13 cellular contexts compared by ENCODE assay signal in genomic region chr11:128533473-128533872, GRCh38. TPM values are rescaled to one million over a fixed set of nuclear protein-coding genes. Genes with fewer than 3 reads are reported as not detected.
DNase-seq lines count a peak whose midpoint lies in the region; ATAC-seq and TF ChIP-seq lines count a peak whose summit lies in the region.
"Had no signal": no experiment of that assay in that cellular context is flagged by ENCODE, and none has a peak within 500 bp of the region (broad histone marks: within the 10 kb centered on the region; RNA-seq: fewer than 3 reads in every experiment).

No MANE protein-coding gene starts in this region.

- peak; percentile 55 for ATAC-seq in GM23338
- ATAC-seq in T-helper 17 cell, result no peak

- H4K8ac ChIP-seq in trophoblast cell (ENCODE audit: low read depth, low read length), result no peak overlapping the region

- no peak overlapping the region for H3K9ac ChIP-seq in trophoblast cell (ENCODE audit: low read length)

- no peak overlapping the region for H4K12ac ChIP-seq in trophoblast cell (ENCODE audit: low read depth, low read length)

- H3K9me2 ChIP-seq in GM23338 (ENCODE audit: insufficient read depth) (no peaks in the 10 kb centered on the region), PC-9 (ENCODE audit: insufficient read depth) (no peaks in the 10 kb centered on the region)

- H4K20me1 ChIP-seq in GM23338 (replicated peaks; ENCODE audit: insufficient read depth) (peaks cover 6% of the 10 kb centered on the region), PC-9 (ENCODE audit: insufficient read depth) (no peaks in the 10 kb centered on the region)

- H3K79me1 ChIP-seq in trophoblast cell (ENCODE audit: low read length), result no peaks in the 10 kb centered on the region

- H3K27me3 ChIP-seq in GM23338 (ENCODE audit: insufficient read depth) (no peaks in the 10 kb centered on the region), trophoblast cell (ENCODE audit: insufficient read depth, low read length) (no peaks in the 10 kb centered on the region), PC-9 (ENCODE audit: insufficient read depth, low read depth) (no peaks in the 10 kb centered on the region)
- H3K27me3 ChIP-seq: SJSA1 had no signal

- no peak overlapping the region for H3K14ac ChIP-seq in trophoblast cell (ENCODE audit: low read length)

- no peak overlapping the region for H3K18ac ChIP-seq in trophoblast cell (ENCODE audit: low read length)

- H3K9me3 ChIP-seq in T-helper 17 cell (ENCODE audit: control insufficient read depth, low read length, poor library complexity, severe bottlenecking) (no peaks in the 10 kb centered on the region), trophoblast cell (ENCODE audit: insufficient read depth, low read depth, low read length) (no peaks in the 10 kb centered on the region), PC-9 (ENCODE audit: insufficient read depth, low read depth) (0 out of 2 replicates have a peak, but pooled peaks cover 5% of the 10 kb centered on the region)
- H3K9me3 ChIP-seq: SJSA1 had no signal

- H3K4ac ChIP-seq in trophoblast cell (ENCODE audit: low read depth, low read length), result no peak overlapping the region

- H3K27ac Mint-ChIP-seq in GM23338 (no peak overlapping the region), T-helper 17 cell (peak overlapping the region; percentile 47)
- H3K27ac Mint-ChIP-seq: CD14-positive monocyte had no signal

- peaks cover 36% of the 10 kb centered on the region for H3K4me1 ChIP-seq in GM23338 (ENCODE audit: insufficient read depth)
- peaks cover 6 to 10% of the 10 kb centered on the region in 2 experiments for H3K4me1 ChIP-seq in trophoblast cell (ENCODE audit: control insufficient read depth in 1 of 2, insufficient read depth in 2 of 2, low read length in 2 of 2)
- H3K4me1 ChIP-seq in PC-9 (replicated peaks; ENCODE audit: insufficient read depth), result no peaks in the 10 kb centered on the region
- H3K4me1 ChIP-seq: SJSA1 had no signal

- H3K36me3 Mint-ChIP-seq in GM23338 (ENCODE audit: low read depth), result peaks cover 4% of the 10 kb centered on the region; the same call in 2 of the 3 replicates
- H3K36me3 Mint-ChIP-seq in T-helper 17 cell (ENCODE audit: low read depth), result peaks cover 2% of the 10 kb centered on the region
- H3K36me3 Mint-ChIP-seq: CD14-positive monocyte had no signal

- no peak overlapping the region for H3K23ac ChIP-seq in trophoblast cell (ENCODE audit: low read length)

- H3K4me3 ChIP-seq in GM23338 (peak overlapping the region; percentile 32), trophoblast cell (ENCODE audit: low read depth, low read length) (no peak overlapping the region), PC-9 (no peak overlapping the region)
- H3K4me3 ChIP-seq: SJSA1 had no signal

- intact Hi-C loops in PC-9 (cut with micrococcal nuclease; ENCODE audit: unreplicated experiment), result no loop called here

- no peak overlapping the region for H2BK120ac ChIP-seq in trophoblast cell (ENCODE audit: insufficient read depth, low read length, poor library complexity)

- H3K4me3 Mint-ChIP-seq in GM23338, result peak overlapping the region; percentile 62
- H3K4me3 Mint-ChIP-seq in T-helper 17 cell, result no peak overlapping the region
- H3K4me3 Mint-ChIP-seq: CD14-positive monocyte had no signal

- H2AFZ ChIP-seq in GM23338, result no peak overlapping the region
- H2AFZ ChIP-seq in trophoblast cell (ENCODE audit: insufficient read depth, low read length, poor library complexity), result no peak overlapping the region
- no peak overlapping the region for H2AFZ ChIP-seq in PC-9

- no peak overlapping the region for H2BK12ac ChIP-seq in trophoblast cell (ENCODE audit: low read length)

- no peak overlapping the region for H2AK5ac ChIP-seq in trophoblast cell (ENCODE audit: low read length)

- peaks cover 14% of the 10 kb centered on the region; the same call in 1 of the 2 replicates for H3K79me2 ChIP-seq in GM23338 (replicated peaks; ENCODE audit: insufficient read depth)
- no peaks in the 10 kb centered on the region for H3K79me2 ChIP-seq in trophoblast cell (ENCODE audit: control insufficient read depth, insufficient read depth, low read length, poor library complexity)
- no peaks in the 10 kb centered on the region for H3K79me2 ChIP-seq in PC-9 (ENCODE audit: low read depth)

- H3K4me2 ChIP-seq in GM23338 (peak overlapping the region; percentile 66), trophoblast cell (ENCODE audit: low read length) (peak overlapping the region; percentile 15), PC-9 (no peak overlapping the region)

- H3K9me3 Mint-ChIP-seq in GM23338, result no peaks in the 10 kb centered on the region

- WGBS in trophoblast cell (ENCODE audit: extremely low coverage, insufficient coverage, insufficient read length), result no CpG with 5 or more reads among the region's 2 CpGs

- H3F3A ChIP-seq in GM23338 (replicated peaks; ENCODE audit: low read depth), result no peaks in the 10 kb centered on the region
- H3F3A ChIP-seq in PC-9 (ENCODE audit: insufficient read depth, low read depth), result no peaks in the 10 kb centered on the region

- DNase-seq in GM23338 (ENCODE audit: low spot score), result no peak
- DNase-seq in T-helper 17 cell, result no peak
- peak; percentile 69 for DNase-seq in islet precursor cell
- no peak for DNase-seq in trophoblast cell
- DNase-seq in NCI-H1417 treated with DMSO at 0.1 percent for 48 hours (lab: John Stamatoyannopoulos, UW), result no peak
- DNase-seq in PC-9, result no peak
- DNase-seq in GM20000 (ENCODE audit: low spot score), result no peak
- DNase-seq: HCEC 1CT, NCI-H1092, NCI-H510A treated with DMSO at 0.1 percent for 48 hours had no signal

- H4K91ac ChIP-seq in trophoblast cell (ENCODE audit: low read depth, low read length), result no peak overlapping the region

- no TSS peak for BruUV-seq in PC-9 (replicated peaks; lab: Mats Ljungman, UMichigan)

- TF ChIP-seq CTCF in GM23338 (conservative IDR thresholded peaks at IDR 0.05; ENCODE audit: low read depth in 2 of 2) (no peak), PC-9 (conservative IDR thresholded peaks at IDR 0.05) (no peak), GM20000 (IDR thresholded peaks at IDR 0.05; ENCODE audit: extremely low read depth, missing control alignments) (no peak)

- CTCF ChIA-PET in PC-9 (lab: Charles Lee), result no interaction called here

- POLR2A ChIA-PET in PC-9 (lab: Charles Lee; ENCODE audit: unreplicated experiment), result no interaction called here

- no peak overlapping the region for H2BK5ac ChIP-seq in trophoblast cell (ENCODE audit: low read depth, low read length, poor library complexity)

- no peak overlapping the region for H3K27ac ChIP-seq in GM23338 (ENCODE audit: low read depth)
- H3K27ac ChIP-seq in trophoblast cell (ENCODE audit: low read depth, low read length), result no peak overlapping the region
- no peak overlapping the region for H3K27ac ChIP-seq in PC-9
- H3K27ac ChIP-seq: HL-60, SJSA1 had no signal

- no peaks in the 10 kb centered on the region; the same call in 1 of the 2 replicates for H3K36me3 ChIP-seq in GM23338 (ENCODE audit: insufficient read depth)
- no peaks in the 10 kb centered on the region for H3K36me3 ChIP-seq in trophoblast cell (ENCODE audit: control insufficient read depth in 1 of 2, insufficient read depth in 2 of 2, low read length in 2 of 2)
- H3K36me3 ChIP-seq in PC-9 (ENCODE audit: low read depth), result no peaks in the 10 kb centered on the region
- H3K36me3 ChIP-seq: SJSA1 had no signal

- H3K4me1 Mint-ChIP-seq in GM23338 (peaks cover 35% of the 10 kb centered on the region), T-helper 17 cell (peaks cover 16% of the 10 kb centered on the region)
- H3K4me1 Mint-ChIP-seq: CD14-positive monocyte had no signal

- H3K27me3 Mint-ChIP-seq in GM23338 (ENCODE audit: insufficient read depth, low read depth, poor library complexity), result peaks cover 16% of the 10 kb centered on the region
- H3K27me3 Mint-ChIP-seq in T-helper 17 cell, result peaks cover 24% of the 10 kb centered on the region

TF ChIP-seq in GM23338, 12 proteins besides CTCF, POLR2A, EP300 and RAD21 (continues in another document):
- TF ChIP-seq NANOG (IDR thresholded peaks at IDR 0.05; ENCODE audit: borderline replicate concordance) (no peak), POLR2AphosphoS5 (IDR thresholded peaks at IDR 0.05; ENCODE audit: low read depth) (no peak), EZH2phosphoT487 (IDR thresholded peaks at IDR 0.05; ENCODE audit: unreplicated experiment) (no peak), CREB1 (CRISPR knock-in tag; IDR thresholded peaks at IDR 0.05; ENCODE audit: low read depth) (no peak), ZNF114 (CRISPR knock-in tag; IDR thresholded peaks at IDR 0.05) (no peak), EZH2 (IDR thresholded peaks at IDR 0.05; ENCODE audit: low read depth, unreplicated experiment) (no peak)
- TF ChIP-seq, protein P1, sequence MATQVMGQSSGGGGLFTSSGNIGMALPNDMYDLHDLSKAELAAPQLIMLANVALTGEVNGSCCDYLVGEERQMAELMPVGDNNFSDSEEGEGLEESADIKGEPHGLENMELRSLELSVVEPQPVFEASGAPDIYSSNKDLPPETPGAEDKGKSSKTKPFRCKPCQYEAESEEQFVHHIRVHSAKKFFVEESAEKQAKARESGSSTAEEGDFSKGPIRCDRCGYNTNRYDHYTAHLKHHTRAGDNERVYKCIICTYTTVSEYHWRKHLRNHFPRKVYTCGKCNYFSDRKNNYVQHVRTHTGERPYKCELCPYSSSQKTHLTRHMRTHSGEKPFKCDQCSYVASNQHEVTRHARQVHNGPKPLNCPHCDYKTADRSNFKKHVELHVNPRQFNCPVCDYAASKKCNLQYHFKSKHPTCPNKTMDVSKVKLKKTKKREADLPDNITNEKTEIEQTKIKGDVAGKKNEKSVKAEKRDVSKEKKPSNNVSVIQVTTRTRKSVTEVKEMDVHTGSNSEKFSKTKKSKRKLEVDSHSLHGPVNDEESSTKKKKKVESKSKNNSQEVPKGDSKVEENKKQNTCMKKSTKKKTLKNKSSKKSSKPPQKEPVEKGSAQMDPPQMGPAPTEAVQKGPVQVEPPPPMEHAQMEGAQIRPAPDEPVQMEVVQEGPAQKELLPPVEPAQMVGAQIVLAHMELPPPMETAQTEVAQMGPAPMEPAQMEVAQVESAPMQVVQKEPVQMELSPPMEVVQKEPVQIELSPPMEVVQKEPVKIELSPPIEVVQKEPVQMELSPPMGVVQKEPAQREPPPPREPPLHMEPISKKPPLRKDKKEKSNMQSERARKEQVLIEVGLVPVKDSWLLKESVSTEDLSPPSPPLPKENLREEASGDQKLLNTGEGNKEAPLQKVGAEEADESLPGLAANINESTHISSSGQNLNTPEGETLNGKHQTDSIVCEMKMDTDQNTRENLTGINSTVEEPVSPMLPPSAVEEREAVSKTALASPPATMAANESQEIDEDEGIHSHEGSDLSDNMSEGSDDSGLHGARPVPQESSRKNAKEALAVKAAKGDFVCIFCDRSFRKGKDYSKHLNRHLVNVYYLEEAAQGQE (IDR thresholded peaks at IDR 0.05; ENCODE audit: unreplicated experiment), result no peak

RNA-seq across cellular contexts. Expression of gene ETS1, which starts 53.9 kb away (rescaled TPM):
- 49.0 and 52.6 TPM in 2 replicates for total RNA-seq in GM23338 (2014; rRNA removed; shearing (Covaris generic))
- 25.2 and 25.6 TPM in 2 replicates for polyA plus RNA-seq in GM23338 (2016; fragmentation: Nextera tagmentation; extraction: Ambion mirVana)
- 100 to 1,000 TPM; 670 to 745 TPM for total RNA-seq in T-helper 17 cell
- 103 and 111 TPM in 2 replicates for polyA plus RNA-seq in trophoblast cell (2013)
- total RNA-seq in PC-9 (2021), result 18.9 and 23.3 TPM in 2 replicates

Comparison
In these comparisons a context has a peak if more than half of its experiments do, and no peak if none do; other contexts are left out.
1. RNA of gene ETS1, which starts 53.9 kb away (total RNA-seq): 670 to 745 TPM in T-helper 17 cell; 49.0 to 52.6 TPM in GM23338 and 18.9 to 23.3 TPM in PC-9; every median in the first group is over 10 times any median in the second.